In the genomic region with DNA sequence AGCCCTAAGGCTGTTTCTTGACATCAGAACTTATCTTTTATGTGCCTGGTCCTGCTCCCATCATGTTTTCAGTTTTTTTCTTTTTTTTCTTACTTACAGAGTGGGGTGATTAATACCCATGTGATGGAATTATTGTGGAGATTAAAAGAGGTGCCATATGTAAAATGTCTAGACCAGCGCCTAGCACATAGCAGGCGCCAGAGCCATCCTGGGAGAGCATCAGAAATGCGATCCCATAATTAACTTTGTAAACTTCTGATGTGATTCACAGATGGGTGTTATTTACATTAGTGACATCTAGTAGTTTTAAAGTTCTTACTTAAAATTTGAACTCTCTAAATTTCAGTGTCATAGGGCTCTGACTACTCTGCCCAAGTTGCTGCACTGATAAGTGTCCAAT, we compare ENCODE assay signal across 18 cellular contexts.
DNase-seq lines count a peak whose midpoint lies in the region; ATAC-seq and TF ChIP-seq lines count a peak whose summit lies in the region.
"Had no signal": no experiment of that assay in that cellular context is flagged by ENCODE, and none has a peak within 500 bp of the region (broad histone marks: within the 10 kb centered on the region; RNA-seq: fewer than 3 reads in every experiment).

No MANE protein-coding gene starts in this region.

- CTCF ChIA-PET in HEK293 (lab: Yijun Ruan, JAX), result no interaction called here

- H2AK5ac ChIP-seq in mesenchymal stem cell (ENCODE audit: low read length, severe bottlenecking), result peak overlapping the region; percentile 81

- no peak overlapping the region for H2AFZ ChIP-seq in ACC112 (ENCODE audit: low read length, unreplicated experiment)
- no peak overlapping the region for H2AFZ ChIP-seq in mesenchymal stem cell (ENCODE audit: low read depth, low read length)
- H2AFZ ChIP-seq: GM23338 had no signal

- H3K9me3 ChIP-seq in HEK293 (ENCODE audit: control insufficient read depth, insufficient read depth, low read depth, low read length) (no peaks in the 10 kb centered on the region), mesenchymal stem cell (ENCODE audit: control insufficient read depth, low read length) (no peaks in the 10 kb centered on the region)
- H3K9me3 ChIP-seq: ascending aorta had no signal

- H3K4me1 ChIP-seq in ACC112 (ENCODE audit: control insufficient read depth, insufficient read depth, low read length, unreplicated experiment) (peaks cover 56% of the 10 kb centered on the region), HEK293 (ENCODE audit: control insufficient read depth, insufficient read depth, low read length) (no peaks in the 10 kb centered on the region), mesenchymal stem cell (ENCODE audit: control insufficient read depth, insufficient read depth, low read depth, low read length) (peaks cover 10% of the 10 kb centered on the region)
- H3K4me1 ChIP-seq: ascending aorta had no signal

- H3K4ac ChIP-seq in mesenchymal stem cell (ENCODE audit: low read depth in 1 of 2, low read length in 2 of 2), result no peak overlapping the region

- peak overlapping the region; percentile 92 for H3K27ac ChIP-seq in ACC112 (ENCODE audit: low read depth, low read length)
- no peak overlapping the region for H3K27ac ChIP-seq in HEK293 (ENCODE audit: extremely low read depth, low read depth, low read length)
- H3K27ac ChIP-seq in mesenchymal stem cell (ENCODE audit: low read length, poor library complexity, severe bottlenecking), result peak overlapping the region; percentile 99
- H3K27ac ChIP-seq: ascending aorta had no signal

- no peak overlapping the region for H2BK120ac ChIP-seq in mesenchymal stem cell (ENCODE audit: low read depth, low read length)

- no peak overlapping the region; the same call in 1 of the 2 replicates for H3K4me3 ChIP-seq in ACC112 (ENCODE audit: low read depth, low read length)
- H3K4me3 ChIP-seq in HEK293 (ENCODE audit: low read depth, low read length), result no peak overlapping the region
- no peak overlapping the region for H3K4me3 ChIP-seq in mesenchymal stem cell (ENCODE audit: insufficient read depth in 1 of 2, low read depth in 1 of 2, low read length in 2 of 2)
- H3K4me3 ChIP-seq: ascending aorta, GM23338 had no signal

- no peak for ATAC-seq in HG03175 (IDR thresholded peaks at IDR 0.05; ENCODE audit: unreplicated experiment)
- ATAC-seq in HG02588 (IDR thresholded peaks at IDR 0.05; ENCODE audit: unreplicated experiment), result no peak
- ATAC-seq in stimulated activated effector memory CD8-positive, alpha-beta T cell treated with anti-CD3 and anti-CD28 coated beads, Interleukin-12 subunit alpha, Interleukin-12 subunit beta, amount 100 ng/mL, for 72 hours, result no peak
- ATAC-seq in GM18873 (IDR thresholded peaks at IDR 0.05; ENCODE audit: low FRiP score, unreplicated experiment), result no peak
- ATAC-seq: activated CD8-positive, alpha-beta T cell treated with anti-CD3 and anti-CD28 coated beads, Interleukin-2, amount 10 ng/mL, durations not matched to agents 7 days and 5 days; activated T-helper 17 cell treated with anti-CD3 and anti-CD28 coated beads, Interleukin-2, amount 50 U/mL, for 72 hours; GM23338; natural killer cell had no signal

- no peak overlapping the region for H3K27ac Mint-ChIP-seq in stimulated activated effector memory CD8-positive, alpha-beta T cell treated with anti-CD3 and anti-CD28 coated beads, Interleukin-12 subunit alpha, Interleukin-12 subunit beta, amount 100 ng/mL, for 72 hours
- H3K27ac Mint-ChIP-seq: activated CD8-positive, alpha-beta T cell treated with anti-CD3 and anti-CD28 coated beads, Interleukin-2, amount 10 ng/mL, durations not matched to agents 7 days and 5 days; activated T-helper 17 cell treated with anti-CD3 and anti-CD28 coated beads, Interleukin-2, amount 50 U/mL, for 72 hours; natural killer cell had no signal

- H2BK5ac ChIP-seq in mesenchymal stem cell (ENCODE audit: low read depth, low read length, poor library complexity, severe bottlenecking), result peak overlapping the region; percentile 89

- H3K9ac ChIP-seq in mesenchymal stem cell (ENCODE audit: low read length), result no peak overlapping the region

- H3K4me2 ChIP-seq in mesenchymal stem cell (ENCODE audit: low read length, poor library complexity, severe bottlenecking), result no peak overlapping the region
- H3K4me2 ChIP-seq: GM23338 had no signal

- POLR2A ChIA-PET in HEK293 (lab: Yijun Ruan, JAX), result no interaction called here

- no peaks in the 10 kb centered on the region for H3K36me3 Mint-ChIP-seq in stimulated activated effector memory CD8-positive, alpha-beta T cell treated with anti-CD3 and anti-CD28 coated beads, Interleukin-12 subunit alpha, Interleukin-12 subunit beta, amount 100 ng/mL, for 72 hours
- H3K36me3 Mint-ChIP-seq: natural killer cell had no signal

- no peaks in the 10 kb centered on the region for H3K9me3 Mint-ChIP-seq in stimulated activated effector memory CD8-positive, alpha-beta T cell treated with anti-CD3 and anti-CD28 coated beads, Interleukin-12 subunit alpha, Interleukin-12 subunit beta, amount 100 ng/mL, for 72 hours
- H3K9me3 Mint-ChIP-seq: activated T-helper 17 cell treated with anti-CD3 and anti-CD28 coated beads, Interleukin-2, amount 50 U/mL, for 72 hours; GM23338 had no signal

- no peak overlapping the region for H4K91ac ChIP-seq in mesenchymal stem cell (ENCODE audit: low read length)

- no peak overlapping the region for H3K4me3 Mint-ChIP-seq in stimulated activated effector memory CD8-positive, alpha-beta T cell treated with anti-CD3 and anti-CD28 coated beads, Interleukin-12 subunit alpha, Interleukin-12 subunit beta, amount 100 ng/mL, for 72 hours
- H3K4me3 Mint-ChIP-seq: activated CD8-positive, alpha-beta T cell treated with anti-CD3 and anti-CD28 coated beads, Interleukin-2, amount 10 ng/mL, durations not matched to agents 7 days and 5 days; activated T-helper 17 cell treated with anti-CD3 and anti-CD28 coated beads, Interleukin-2, amount 50 U/mL, for 72 hours; GM23338; natural killer cell had no signal

- H3K14ac ChIP-seq in mesenchymal stem cell (ENCODE audit: low read length in 2 of 2), result no peak overlapping the region

- H3K18ac ChIP-seq in mesenchymal stem cell (ENCODE audit: low read depth in 1 of 2, low read length in 2 of 2), result peak overlapping the region in 1 of 2 experiments; percentile 66

- peaks cover 4% of the 10 kb centered on the region for H3K79me1 ChIP-seq in mesenchymal stem cell (replicated peaks; ENCODE audit: low read length, poor library complexity, severe bottlenecking)

- no peak overlapping the region for H2BK15ac ChIP-seq in mesenchymal stem cell (ENCODE audit: low read depth, poor library complexity, severe bottlenecking)

- H3K23ac ChIP-seq in mesenchymal stem cell (ENCODE audit: low read length in 2 of 2), result no peak overlapping the region

- no peak overlapping the region for H2BK12ac ChIP-seq in mesenchymal stem cell (ENCODE audit: low read length in 2 of 2)

- no peaks in the 10 kb centered on the region for H3K36me3 ChIP-seq in ACC112 (ENCODE audit: insufficient read depth, low read length)
- H3K36me3 ChIP-seq in HEK293 (ENCODE audit: control insufficient read depth in 2 of 2, insufficient read depth in 1 of 2, low read length in 2 of 2), result no peaks in the 10 kb centered on the region
- H3K36me3 ChIP-seq in mesenchymal stem cell (ENCODE audit: control insufficient read depth in 1 of 2, insufficient read depth in 2 of 2, low read depth in 1 of 2, low read length in 2 of 2), result peaks cover 0 to 4% of the 10 kb centered on the region in 2 experiments
- H3K36me3 ChIP-seq: ascending aorta had no signal

- no peak for TF ChIP-seq CTCF in HEK293 (tag by site-specific recombination; IDR thresholded peaks at IDR 0.05)

- DNase-seq in amniotic epithelial cell (ENCODE audit: low read depth) (peak; percentile 39), mesenchymal stem cell (peak; percentile 90)
- no peak for DNase-seq in stimulated activated effector memory CD8-positive, alpha-beta T cell treated with anti-CD3 and anti-CD28 coated beads, Interleukin-12 subunit alpha, Interleukin-12 subunit beta, amount 100 ng/mL, for 72 hours (ENCODE audit: low spot score in 2 of 2)
- DNase-seq: activated CD8-positive, alpha-beta T cell treated with anti-CD3 and anti-CD28 coated beads, Interleukin-2, amount 10 ng/mL, durations not matched to agents 7 days and 5 days; cortex of kidney; natural killer cell; NCI-H2227 treated with DMSO at 0.1 percent for 48 hours; OCI-M1; retina; stimulated activated CD4-positive, alpha-beta T cell treated with anti-CD3 and anti-CD28 coated beads, Interleukin-2, amount 100 ng/mL, for 24 hours had no signal

- no peak overlapping the region for H4K8ac ChIP-seq in mesenchymal stem cell (ENCODE audit: low read length)

- H3K4me1 Mint-ChIP-seq in stimulated activated effector memory CD8-positive, alpha-beta T cell treated with anti-CD3 and anti-CD28 coated beads, Interleukin-12 subunit alpha, Interleukin-12 subunit beta, amount 100 ng/mL, for 72 hours, result no peaks in the 10 kb centered on the region
- H3K4me1 Mint-ChIP-seq: activated T-helper 17 cell treated with anti-CD3 and anti-CD28 coated beads, Interleukin-2, amount 50 U/mL, for 72 hours; natural killer cell had no signal

- no peaks in the 10 kb centered on the region for H3K79me2 ChIP-seq in ACC112 (ENCODE audit: control insufficient read depth, insufficient read depth, low read length, unreplicated experiment)

- WGBS in mesenchymal stem cell, result 40% methylated on average over 1 of the region's 3 CpGs

- H3K27me3 ChIP-seq in ACC112 (ENCODE audit: insufficient read depth, low read length) (no peaks in the 10 kb centered on the region), mesenchymal stem cell (ENCODE audit: control insufficient read depth in 1 of 2, insufficient read depth in 1 of 2, low read length in 2 of 2) (no peaks in the 10 kb centered on the region)
- H3K27me3 ChIP-seq: ascending aorta had no signal

TF ChIP-seq in HEK293, 187 proteins besides CTCF, POLR2A, EP300 and RAD21 (continues in another document):
- peak; percentile 73 for TF ChIP-seq SP7 (tag by site-specific recombination; IDR thresholded peaks at IDR 0.05)
- no peak for TF ChIP-seq YY2 (tag by site-specific recombination; IDR thresholded peaks at IDR 0.05)

Comparison
In these comparisons a context has a peak if more than half of its experiments do, and no peak if none do; other contexts are left out.
1. DNase-seq: peak in amniotic epithelial cell (single experiment) and mesenchymal stem cell (single experiment); none in stimulated activated effector memory CD8-positive, alpha-beta T cell treated with anti-CD3 and anti-CD28 coated beads, Interleukin-12 subunit alpha, Interleukin-12 subunit beta, amount 100 ng/mL, for 72 hours (0 of 2).